ENCODE assay signal across 12 cellular contexts in the genomic region with DNA sequence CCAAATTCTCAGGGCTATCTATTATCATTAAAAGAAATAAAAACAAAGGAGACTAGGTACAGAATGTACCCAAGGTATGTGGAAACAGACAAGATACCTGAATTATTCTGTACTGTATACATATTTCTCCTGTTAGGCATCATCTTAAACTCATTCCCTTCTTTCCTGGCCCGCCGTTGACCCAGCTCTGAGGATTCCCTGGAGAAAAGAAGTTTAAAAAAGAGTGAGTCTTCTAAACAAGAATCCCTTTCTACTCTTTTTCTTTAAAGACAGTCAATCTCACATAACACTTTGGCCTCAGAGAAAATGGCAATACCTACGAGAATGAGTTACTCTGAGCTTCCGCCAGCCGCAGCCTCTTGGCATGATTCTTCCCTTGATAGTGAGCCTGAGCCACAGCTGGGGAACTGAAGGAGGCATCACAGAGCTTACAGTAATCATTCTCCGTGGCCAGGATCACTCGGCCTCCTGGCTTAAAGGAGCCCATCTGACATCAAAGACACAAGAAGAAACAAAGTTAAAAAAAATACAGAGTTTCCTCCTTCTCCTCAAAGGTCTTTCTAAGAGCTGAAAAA. TPM values are rescaled to one million over a fixed set of nuclear protein-coding genes. Genes with fewer than 3 reads are reported as not detected.
DNase-seq lines count a peak whose midpoint lies in the region; ATAC-seq and TF ChIP-seq lines count a peak whose summit lies in the region.
"Had no signal": no experiment of that assay in that cellular context is flagged by ENCODE, and none has a peak within 500 bp of the region (broad histone marks: within the 10 kb centered on the region; RNA-seq: fewer than 3 reads in every experiment).

No MANE protein-coding gene starts in this region.

- H3K36me3 ChIP-seq in testis (ENCODE audit: low read depth, missing control alignments): no peaks in the 10 kb centered on the region

- CTCF ChIA-PET in activated CD8-positive, alpha-beta T cell treated with anti-CD3 and anti-CD28 coated beads for 36 hours (lab: Charles Lee): interaction anchor here (1.2 to 2.5 kb wide), 5 partner anchors 10 to 199 kb away, joined by 3 to 13 read pairs (median 6); a partner anchor contains a TSS

- H3K27me3 ChIP-seq in testis: no peaks in the 10 kb centered on the region

- peak overlapping the region; percentile 65 for H3K27ac Mint-ChIP-seq in activated CD8-positive, alpha-beta T cell treated with anti-CD3 and anti-CD28 coated beads for 36 hours
- H3K27ac Mint-ChIP-seq: progenitor cell of endocrine pancreas had no signal

- POLR2A ChIA-PET in activated CD8-positive, alpha-beta T cell treated with anti-CD3 and anti-CD28 coated beads for 36 hours (lab: Charles Lee): no interaction called here

- no peak for TF ChIP-seq POLR2A in testis (IDR thresholded peaks at IDR 0.05)

- H3K4me3 ChIP-seq in testis: no peak overlapping the region

- H3K9me3 Mint-ChIP-seq in activated CD8-positive, alpha-beta T cell treated with anti-CD3 and anti-CD28 coated beads for 36 hours: no peaks in the 10 kb centered on the region
- H3K9me3 Mint-ChIP-seq: CD8-positive, alpha-beta memory T cell had no signal

- H3K4me1 Mint-ChIP-seq in activated CD8-positive, alpha-beta T cell treated with anti-CD3 and anti-CD28 coated beads for 36 hours (ENCODE audit: low read depth): peaks cover 20% of the 10 kb centered on the region
- H3K4me1 Mint-ChIP-seq: CD8-positive, alpha-beta memory T cell had no signal

- peak; percentile 69 for ATAC-seq in activated CD8-positive, alpha-beta T cell treated with anti-CD3 and anti-CD28 coated beads for 36 hours
- no peak for ATAC-seq in HG03442 (IDR thresholded peaks at IDR 0.05; ENCODE audit: unreplicated experiment)

- intact Hi-C loops in activated CD8-positive, alpha-beta T cell treated with anti-CD3 and anti-CD28 coated beads for 36 hours (cut with micrococcal nuclease): no loop called here
- intact Hi-C loops in testis (cut with DNase I; ENCODE audit: low total_unique reads): no loop called here

- no peaks in the 10 kb centered on the region for H3K4me1 ChIP-seq in testis

- WGBS in testis, 2 donors: 54 to 64% methylated on average over 7 of the region's 7 CpGs

- TF ChIP-seq CTCF in activated CD8-positive, alpha-beta T cell treated with anti-CD3 and anti-CD28 coated beads for 36 hours (IDR thresholded peaks at IDR 0.05): no peak
- TF ChIP-seq CTCF in testis (IDR thresholded peaks at IDR 0.05): no peak

- H3K4me3 Mint-ChIP-seq in activated CD8-positive, alpha-beta T cell treated with anti-CD3 and anti-CD28 coated beads for 36 hours: peak overlapping the region; percentile 6
- H3K4me3 Mint-ChIP-seq: CD8-positive, alpha-beta memory T cell had no signal

- peaks cover 7% of the 10 kb centered on the region for H3K36me3 Mint-ChIP-seq in activated CD8-positive, alpha-beta T cell treated with anti-CD3 and anti-CD28 coated beads for 36 hours (ENCODE audit: low read depth)

- peak; percentile 34 for DNase-seq in stimulated activated CD4-positive, alpha-beta T cell treated with anti-CD3 and anti-CD28 coated beads, Interleukin-15, amount 100 ng/mL, for 24 hours
- DNase-seq in stimulated activated CD4-positive, alpha-beta T cell treated with anti-CD3 and anti-CD28 coated beads, Interleukin-4, amount 100 ng/mL, for 1 hour: no peak
- peak; percentile 45 for DNase-seq in activated CD8-positive, alpha-beta T cell treated with anti-CD3 and anti-CD28 coated beads for 36 hours
- DNase-seq in fibroblast of peridontal ligament (ENCODE audit: extremely low read depth) (peak; percentile 77), testis (peak; percentile 20), AML-193 (lab: John Stamatoyannopoulos, UW) (no peak), cortex of kidney (lab: John Stamatoyannopoulos, UW) (no peak)
- DNase-seq: T-helper 9 cell had no signal

- H3K9me3 ChIP-seq in testis: no peaks in the 10 kb centered on the region

- no peak overlapping the region for H3K27ac ChIP-seq in testis
- H3K27ac ChIP-seq: KMS-11 had no signal

- H3K27me3 Mint-ChIP-seq in activated CD8-positive, alpha-beta T cell treated with anti-CD3 and anti-CD28 coated beads for 36 hours: no peaks in the 10 kb centered on the region
- H3K27me3 Mint-ChIP-seq: CD8-positive, alpha-beta memory T cell; progenitor cell of endocrine pancreas had no signal

RNA-seq across cellular contexts. Expression of a gene that starts 44.2 kb away (rescaled TPM):
- total RNA-seq in activated CD8-positive, alpha-beta T cell treated with anti-CD3 and anti-CD28 coated beads for 36 hours: 10 to 100 TPM; 14.6 to 15.9 TPM
- total RNA-seq in testis: 10 to 100 TPM; 12.3 to 13.3 TPM
- 6.4 TPM for polyA plus RNA-seq in testis (ENCODE audit: insufficient read depth, low read depth, low replicate concordance)

Comparison
In these comparisons a context has a peak if more than half of its experiments do, and no peak if none do; other contexts are left out.
1. DNase-seq: peak in stimulated activated CD4-positive, alpha-beta T cell treated with anti-CD3 and anti-CD28 coated beads, Interleukin-15, amount 100 ng/mL, for 24 hours (single experiment), activated CD8-positive, alpha-beta T cell treated with anti-CD3 and anti-CD28 coated beads for 36 hours (single experiment), fibroblast of peridontal ligament (single experiment) and testis (single experiment); none in stimulated activated CD4-positive, alpha-beta T cell treated with anti-CD3 and anti-CD28 coated beads, Interleukin-4, amount 100 ng/mL, for 1 hour (single experiment), AML-193 (0 of 2) and cortex of kidney (single experiment).